Comparison of ENCODE assay signal across 7 cellular contexts in the genomic region with DNA sequence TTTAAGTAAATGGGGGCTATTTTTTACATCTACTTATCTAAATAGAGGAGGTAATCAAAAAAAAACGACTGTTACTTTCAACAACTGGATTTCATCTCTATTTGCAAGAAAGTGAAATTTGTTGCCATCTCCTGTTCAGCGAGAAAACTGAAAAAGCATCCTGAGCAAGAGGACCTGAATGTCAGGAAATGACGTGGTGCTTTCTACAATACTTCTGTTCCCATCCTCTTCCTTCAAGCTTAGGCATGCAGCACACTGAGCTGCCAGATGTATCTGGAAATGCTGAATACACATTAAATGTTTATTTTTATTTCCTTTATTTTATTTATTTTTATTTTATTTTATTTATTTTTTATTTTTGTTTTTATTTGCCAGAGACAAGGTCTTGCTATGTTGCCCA. TPM values are rescaled to one million over a fixed set of nuclear protein-coding genes. Genes with fewer than 3 reads are reported as not detected.
"Had no signal": no experiment of that assay in that cellular context is flagged by ENCODE, and none has a peak within 500 bp of the region (broad histone marks: within the 10 kb centered on the region; RNA-seq: fewer than 3 reads in every experiment).

No MANE protein-coding gene starts in this region.

RNA-seq across cellular contexts. Expression of gene TRIM43, which starts 21.2 kb away (rescaled TPM):
- total RNA-seq: LHCN-M2, MCF 10A, OCI-LY7, Peyer's patch, Right ventricle myocardium inferior, SJCRH30, SK-MEL-5 had no signal
